Comparison of ENCODE assay signal across 32 cellular contexts in genomic region chr15:74829991-74830390, GRCh38. TPM values are rescaled to one million over a fixed set of nuclear protein-coding genes. Genes with fewer than 3 reads are reported as not detected.
"Had no signal": no experiment of that assay in that cellular context is flagged by ENCODE, and none has a peak within 500 bp of the region (broad histone marks: within the 10 kb centered on the region; RNA-seq: fewer than 3 reads in every experiment).

No MANE protein-coding gene starts in this region.

- DNase-seq: activated B cell treated with CpG ODN at 0.5 μM for 24 hours; activated CD4-positive, alpha-beta T cell treated with anti-CD3 and anti-CD28 coated beads for 36 hours; activated CD4-positive, alpha-beta T cell treated with anti-CD3 and anti-CD28 coated beads, Interleukin-2, amount 50 U/mL, for 4 hours; activated CD8-positive, alpha-beta memory T cell treated with anti-CD3 and anti-CD28 coated beads for 24 hours; activated CD8-positive, alpha-beta memory T cell treated with anti-CD3 and anti-CD28 coated beads, Interleukin-2, amount 50 U/mL, for 4 hours; activated naive CD4-positive, alpha-beta T cell treated with Interleukin-2 at 50 U/mL for 16 hours; activated naive CD8-positive, alpha-beta T cell treated with anti-CD3 and anti-CD28 coated beads for 36 hours; activated T-cell treated with anti-CD3 and anti-CD28 coated beads, Interleukin-2, amount 50 U/mL, for 4 hours; dorsolateral prefrontal cortex; glutamatergic neuron; kidney glomerular epithelial cell; left lung; naive thymus-derived CD4-positive, alpha-beta T cell; occipital lobe; sigmoid colon; stimulated activated CD4-positive, alpha-beta T cell treated with anti-CD3 and anti-CD28 coated beads, Interleukin-15, amount 100 ng/mL, for 24 hours; stomach; T-helper 9 cell; transverse colon had no signal

- ATAC-seq: left lung; naive thymus-derived CD4-positive, alpha-beta T cell; stimulated activated memory B cell treated with anti-CD40 and anti-IgM and Interleukin-4, amounts not matched to agents 10 μg/mL and 1 μg/mL and 100 μg/mL, for 72 hours had no signal

- H3K36me3 ChIP-seq: esophagus muscularis mucosa, left lung, sigmoid colon, stomach, suprapubic skin, transverse colon had no signal

- H3K9me3 ChIP-seq: esophagus muscularis mucosa, left lung, sigmoid colon, stomach, suprapubic skin, transverse colon had no signal

- H3K4me3 ChIP-seq: dorsolateral prefrontal cortex, esophagus muscularis mucosa, hepatocyte, left lung, lung, sigmoid colon, smooth muscle cell, stomach, suprapubic skin, transverse colon had no signal

- H3K27ac ChIP-seq: esophagus muscularis mucosa, hepatocyte, left lung, stomach, suprapubic skin, transverse colon had no signal

- H3K4me1 ChIP-seq: left lung had no signal

RNA-seq across cellular contexts. Expression of gene CPLX3, which starts 3.6 kb away (rescaled TPM):
- total RNA-seq: astrocyte, hepatocyte, left lung, lung, mesenteric fat pad, mucosa of gallbladder, neural crest cell, posterior vena cava, renal cortical epithelial cell, transverse colon had no signal
- polyA plus RNA-seq: hepatocyte; naive thymus-derived CD4-positive, alpha-beta T cell; smooth muscle cell had no signal

RNA-seq across cellular contexts. Expression of gene LMAN1L, which starts 17.4 kb away (rescaled TPM):
- total RNA-seq: frontal cortex, hepatocyte, mesenteric fat pad, mucosa of gallbladder, neural crest cell, occipital lobe, posterior vena cava, renal cortical epithelial cell, smooth muscle cell had no signal
- polyA plus RNA-seq: hepatocyte; naive thymus-derived CD4-positive, alpha-beta T cell; smooth muscle cell; stomach had no signal
